ENCODE assay signal across 14 cellular contexts in genomic region chr16:50381679-50382440, GRCh38. TPM values are rescaled to one million over a fixed set of nuclear protein-coding genes. Genes with fewer than 3 reads are reported as not detected.
DNase-seq lines count a peak whose midpoint lies in the region; ATAC-seq and TF ChIP-seq lines count a peak whose summit lies in the region.
"Had no signal": no experiment of that assay in that cellular context is flagged by ENCODE, and none has a peak within 500 bp of the region (broad histone marks: within the 10 kb centered on the region; RNA-seq: fewer than 3 reads in every experiment).

No MANE protein-coding gene starts in this region.

- H3K9me3 Mint-ChIP-seq in chondrocyte (ENCODE audit: low read depth) (no peaks in the 10 kb centered on the region), natural killer cell (no peaks in the 10 kb centered on the region), type B pancreatic cell (peaks cover 8% of the 10 kb centered on the region)
- H3K9me3 Mint-ChIP-seq: activated naive CD8-positive, alpha-beta T cell treated with anti-CD3 and anti-CD28 coated beads for 36 hours had no signal

- TF ChIP-seq POLR2A in NB4 (IDR thresholded peaks at IDR 0.05; ENCODE audit: extremely low read depth, insufficient read length), result no peak

- H3K27me3 Mint-ChIP-seq in chondrocyte (ENCODE audit: low read depth), result peaks cover 14% of the 10 kb centered on the region
- peaks cover 2 to 8% of the 10 kb centered on the region in 2 donors for H3K27me3 Mint-ChIP-seq in natural killer cell (ENCODE audit: low read depth in 2 of 2)
- H3K27me3 Mint-ChIP-seq in type B pancreatic cell, result no peaks in the 10 kb centered on the region

- peak; percentile 45 for TF ChIP-seq CTCF in NB4 (IDR thresholded peaks at IDR 0.05; ENCODE audit: low read depth, low read length)
- TF ChIP-seq CTCF in chondrocyte (IDR thresholded peaks at IDR 0.05), result peak; percentile 19
- TF ChIP-seq CTCF in natural killer cell (IDR thresholded peaks at IDR 0.05), result no peak
- TF ChIP-seq CTCF in type B pancreatic cell (conservative IDR thresholded peaks at IDR 0.05), result no peak

- ATAC-seq in natural killer cell (peak; percentile 44 to 59 (median 48)), GM21528 (IDR thresholded peaks at IDR 0.05; ENCODE audit: low FRiP score, unreplicated experiment) (no peak)

- H3K4me1 Mint-ChIP-seq in chondrocyte (ENCODE audit: low read depth), result peaks cover 7% of the 10 kb centered on the region
- peaks cover 0 to 7% of the 10 kb centered on the region in 2 donors for H3K4me1 Mint-ChIP-seq in natural killer cell
- peaks cover 17% of the 10 kb centered on the region for H3K4me1 Mint-ChIP-seq in type B pancreatic cell (ENCODE audit: unreplicated experiment)
- H3K4me1 Mint-ChIP-seq: activated naive CD8-positive, alpha-beta T cell treated with anti-CD3 and anti-CD28 coated beads for 36 hours had no signal

- H3K27ac Mint-ChIP-seq in chondrocyte (ENCODE audit: unreplicated experiment) (no peak overlapping the region), natural killer cell (no peak overlapping the region), type B pancreatic cell (no peak overlapping the region)
- H3K27ac Mint-ChIP-seq: activated naive CD8-positive, alpha-beta T cell treated with anti-CD3 and anti-CD28 coated beads for 36 hours; CD4-positive, CD25-positive, alpha-beta regulatory T cell had no signal

- H3K4me3 Mint-ChIP-seq in chondrocyte (ENCODE audit: unreplicated experiment) (no peak overlapping the region), natural killer cell (no peak overlapping the region), type B pancreatic cell (no peak overlapping the region)
- H3K4me3 Mint-ChIP-seq: activated naive CD8-positive, alpha-beta T cell treated with anti-CD3 and anti-CD28 coated beads for 36 hours; CD4-positive, CD25-positive, alpha-beta regulatory T cell had no signal

- H3K36me3 Mint-ChIP-seq in chondrocyte (ENCODE audit: low read depth) (no peaks in the 10 kb centered on the region), natural killer cell (no peaks in the 10 kb centered on the region), type B pancreatic cell (no peaks in the 10 kb centered on the region)
- H3K36me3 Mint-ChIP-seq: activated naive CD8-positive, alpha-beta T cell treated with anti-CD3 and anti-CD28 coated beads for 36 hours; CD4-positive, CD25-positive, alpha-beta regulatory T cell had no signal

- no peak overlapping the region for H3K4me3 ChIP-seq in NB4 (ENCODE audit: low read depth, low read length)

- DNase-seq in DMS 273 (lab: John Stamatoyannopoulos, UW; ENCODE audit: unreplicated experiment), result peak; percentile 29
- no peak for DNase-seq in DMS 273 treated with DMSO at 0.1 percent for 48 hours (lab: John Stamatoyannopoulos, UW)
- DNase-seq in NB4 (ENCODE audit: low read depth), result peak; percentile 39
- no peak for DNase-seq in chondrocyte (ENCODE audit: low spot score)
- no peak for DNase-seq in natural killer cell
- DNase-seq in activated gamma-delta T cell (lab: John Stamatoyannopoulos, UW), result no peak
- DNase-seq in type B pancreatic cell (ENCODE audit: extremely low spot score, unreplicated experiment), result no peak
- DNase-seq: CD4-positive, CD25-positive, alpha-beta regulatory T cell; GF-D8; NCI-H345; RPMI8226; stimulated activated CD4-positive, alpha-beta T cell treated with anti-CD3 and anti-CD28 coated beads, Interleukin-15, amount 100 ng/mL, for 24 hours had no signal

- intact Hi-C loops in natural killer cell (cut with micrococcal nuclease), result no loop called here

RNA-seq across cellular contexts. Expression of gene BRD7, which starts 13.1 kb away (rescaled TPM):
- total RNA-seq in chondrocyte, result 47.6 to 59.4 TPM (median 52.7 TPM) in 3 replicates
- 100 to 1,000 TPM in 1 of 3 donors, 10 to 100 TPM in 2; 89.2 to 118 (median 94.9) TPM for total RNA-seq in natural killer cell
- 88.6 and 98.2 TPM in 2 replicates for total RNA-seq in type B pancreatic cell (ENCODE audit: low replicate concordance)

Comparison
In these comparisons a context has a peak if more than half of its experiments do, and no peak if none do; other contexts are left out.
1. DNase-seq: peak in DMS 273 (single experiment) and NB4 (single experiment); none in DMS 273 treated with DMSO at 0.1 percent for 48 hours (single experiment), chondrocyte (single experiment), natural killer cell (single experiment), activated gamma-delta T cell (single experiment) and type B pancreatic cell (single experiment).
2. CTCF ChIP-seq: peak in NB4 (single experiment) and chondrocyte (single experiment); none in natural killer cell (single experiment) and type B pancreatic cell (single experiment).